1 cellular context compared by ENCODE assay signal in the genomic region with DNA sequence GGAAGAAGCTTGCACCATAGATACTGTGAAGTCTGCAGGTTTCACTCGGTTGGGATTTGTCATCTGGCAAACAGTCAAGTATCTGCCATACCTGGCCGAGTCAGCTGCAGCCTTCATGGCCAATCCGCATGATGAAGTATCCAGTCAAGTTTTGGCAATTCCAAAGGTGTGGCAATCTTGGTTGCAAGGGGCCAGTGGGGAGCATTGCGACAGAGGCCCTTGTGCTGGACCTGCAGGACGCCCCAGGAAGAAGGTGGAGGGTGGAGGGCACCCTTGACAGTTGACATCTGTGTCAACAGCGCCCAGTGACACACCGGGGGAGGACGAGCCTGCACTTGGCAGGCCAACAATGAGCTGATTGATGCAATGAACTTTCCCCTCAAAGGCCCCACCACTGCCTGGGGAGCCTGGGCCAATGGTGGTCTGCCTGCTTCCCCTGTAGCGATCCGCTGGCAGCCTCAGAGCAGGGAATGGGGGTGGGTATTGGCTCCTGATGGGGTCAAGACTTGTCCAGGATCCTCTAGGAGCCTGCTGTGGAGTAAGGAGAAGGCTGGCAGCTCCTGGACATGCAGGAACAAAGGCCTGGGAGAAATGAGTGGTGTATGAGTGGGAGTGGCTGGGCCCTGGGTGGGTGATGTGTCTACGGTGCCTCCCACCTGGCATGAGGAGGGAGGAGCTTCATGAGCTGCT.
A peak's percentile ranks its signal among the peaks of the same experiment; 100 is the strongest.
TF ChIP-seq lines count a peak whose summit lies in the region.

No MANE protein-coding gene starts in this region.

TF ChIP-seq in HepG2, 621 proteins besides CTCF, POLR2A, EP300 and RAD21 (continued from another document and continues in another):
- no peak for TF ChIP-seq BCLAF1 (IDR thresholded peaks at IDR 0.05)
- TF ChIP-seq TGIF2 (CRISPR knock-in tag; IDR thresholded peaks at IDR 0.05), result peak; percentile 99
- peak; percentile 75; the same call in 1 of the 2 replicates for TF ChIP-seq MYNN (CRISPR knock-in tag; IDR thresholded peaks at IDR 0.05; ENCODE audit: low read depth)
- TF ChIP-seq ELF1 (CRISPR knock-in tag; IDR thresholded peaks at IDR 0.05), result peak; percentile 78
- peak; percentile 99 for TF ChIP-seq GATAD2A (CRISPR knock-in tag; IDR thresholded peaks at IDR 0.05)
- no peak for TF ChIP-seq SOX6 (IDR thresholded peaks at IDR 0.05)
- peak; percentile 97 for TF ChIP-seq SOX6 (CRISPR knock-in tag; IDR thresholded peaks at IDR 0.05)
- TF ChIP-seq JARID2 (CRISPR knock-in tag; IDR thresholded peaks at IDR 0.05; ENCODE audit: insufficient replicate concordance), result no peak
- no peak for TF ChIP-seq MLXIP (CRISPR knock-in tag; IDR thresholded peaks at IDR 0.05; ENCODE audit: borderline replicate concordance)
- TF ChIP-seq ZNF20 (CRISPR knock-in tag; IDR thresholded peaks at IDR 0.05), result no peak
- no peak for TF ChIP-seq TBP (CRISPR knock-in tag; IDR thresholded peaks at IDR 0.05)
- no peak for TF ChIP-seq ZNF776 (CRISPR knock-in tag; IDR thresholded peaks at IDR 0.05)
- peak; percentile 70; the same call in 1 of the 2 replicates for TF ChIP-seq HOXA5 (CRISPR knock-in tag; IDR thresholded peaks at IDR 0.05)
- TF ChIP-seq PAXIP1 (CRISPR knock-in tag; conservative IDR thresholded peaks at IDR 0.05), result peak; percentile 96
- no peak for TF ChIP-seq EED (CRISPR knock-in tag; IDR thresholded peaks at IDR 0.05)
- no peak for TF ChIP-seq TERF1 (CRISPR knock-in tag; IDR thresholded peaks at IDR 0.05)
- no peak for TF ChIP-seq RNF2 (conservative IDR thresholded peaks at IDR 0.05; ENCODE audit: low read depth)
- TF ChIP-seq, protein P1, sequence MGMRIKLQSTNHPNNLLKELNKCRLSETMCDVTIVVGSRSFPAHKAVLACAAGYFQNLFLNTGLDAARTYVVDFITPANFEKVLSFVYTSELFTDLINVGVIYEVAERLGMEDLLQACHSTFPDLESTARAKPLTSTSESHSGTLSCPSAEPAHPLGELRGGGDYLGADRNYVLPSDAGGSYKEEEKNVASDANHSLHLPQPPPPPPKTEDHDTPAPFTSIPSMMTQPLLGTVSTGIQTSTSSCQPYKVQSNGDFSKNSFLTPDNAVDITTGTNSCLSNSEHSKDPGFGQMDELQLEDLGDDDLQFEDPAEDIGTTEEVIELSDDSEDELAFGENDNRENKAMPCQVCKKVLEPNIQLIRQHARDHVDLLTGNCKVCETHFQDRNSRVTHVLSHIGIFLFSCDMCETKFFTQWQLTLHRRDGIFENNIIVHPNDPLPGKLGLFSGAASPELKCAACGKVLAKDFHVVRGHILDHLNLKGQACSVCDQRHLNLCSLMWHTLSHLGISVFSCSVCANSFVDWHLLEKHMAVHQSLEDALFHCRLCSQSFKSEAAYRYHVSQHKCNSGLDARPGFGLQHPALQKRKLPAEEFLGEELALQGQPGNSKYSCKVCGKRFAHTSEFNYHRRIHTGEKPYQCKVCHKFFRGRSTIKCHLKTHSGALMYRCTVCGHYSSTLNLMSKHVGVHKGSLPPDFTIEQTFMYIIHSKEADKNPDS (CRISPR knock-in tag; IDR thresholded peaks at IDR 0.05), result no peak
- no peak for TF ChIP-seq HCFC1 (IDR thresholded peaks at IDR 0.05; ENCODE audit: low read depth, low read length)
- TF ChIP-seq ZFP82 (CRISPR knock-in tag; IDR thresholded peaks at IDR 0.05; ENCODE audit: borderline replicate concordance), result no peak
- TF ChIP-seq ZNF678 (CRISPR knock-in tag; IDR thresholded peaks at IDR 0.05), result no peak
- TF ChIP-seq SKI (IDR thresholded peaks at IDR 0.05; ENCODE audit: partially characterized antibody), result peak; percentile 79
- TF ChIP-seq, protein P2, sequence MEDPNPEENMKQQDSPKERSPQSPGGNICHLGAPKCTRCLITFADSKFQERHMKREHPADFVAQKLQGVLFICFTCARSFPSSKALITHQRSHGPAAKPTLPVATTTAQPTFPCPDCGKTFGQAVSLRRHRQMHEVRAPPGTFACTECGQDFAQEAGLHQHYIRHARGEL (CRISPR knock-in tag; IDR thresholded peaks at IDR 0.05), result no peak
- peak; percentile 94; the same call in 1 of the 2 replicates for TF ChIP-seq ARID2 (CRISPR knock-in tag; IDR thresholded peaks at IDR 0.05; ENCODE audit: borderline replicate concordance)
- TF ChIP-seq BCL6 (CRISPR knock-in tag; IDR thresholded peaks at IDR 0.05), result peak; percentile 88
- TF ChIP-seq MATR3 (CRISPR knock-in tag; IDR thresholded peaks at IDR 0.05), result no peak
- TF ChIP-seq THAP8 (CRISPR knock-in tag; IDR thresholded peaks at IDR 0.05; ENCODE audit: borderline replicate concordance), result no peak
- TF ChIP-seq ZNF460 (CRISPR knock-in tag; IDR thresholded peaks at IDR 0.05; ENCODE audit: borderline replicate concordance), result no peak; the same call in 1 of the 2 replicates
- TF ChIP-seq SP1 (IDR thresholded peaks at IDR 0.05), result no peak
- TF ChIP-seq SP1 (CRISPR knock-in tag; IDR thresholded peaks at IDR 0.05), result peak; percentile 49; the same call in 1 of the 2 replicates
- TF ChIP-seq MTF1 (CRISPR knock-in tag; IDR thresholded peaks at IDR 0.05), result no peak
- peak; percentile 66; the same call in 1 of the 2 replicates for TF ChIP-seq ZMYM2 (CRISPR knock-in tag; IDR thresholded peaks at IDR 0.05)
- TF ChIP-seq, protein P3, sequence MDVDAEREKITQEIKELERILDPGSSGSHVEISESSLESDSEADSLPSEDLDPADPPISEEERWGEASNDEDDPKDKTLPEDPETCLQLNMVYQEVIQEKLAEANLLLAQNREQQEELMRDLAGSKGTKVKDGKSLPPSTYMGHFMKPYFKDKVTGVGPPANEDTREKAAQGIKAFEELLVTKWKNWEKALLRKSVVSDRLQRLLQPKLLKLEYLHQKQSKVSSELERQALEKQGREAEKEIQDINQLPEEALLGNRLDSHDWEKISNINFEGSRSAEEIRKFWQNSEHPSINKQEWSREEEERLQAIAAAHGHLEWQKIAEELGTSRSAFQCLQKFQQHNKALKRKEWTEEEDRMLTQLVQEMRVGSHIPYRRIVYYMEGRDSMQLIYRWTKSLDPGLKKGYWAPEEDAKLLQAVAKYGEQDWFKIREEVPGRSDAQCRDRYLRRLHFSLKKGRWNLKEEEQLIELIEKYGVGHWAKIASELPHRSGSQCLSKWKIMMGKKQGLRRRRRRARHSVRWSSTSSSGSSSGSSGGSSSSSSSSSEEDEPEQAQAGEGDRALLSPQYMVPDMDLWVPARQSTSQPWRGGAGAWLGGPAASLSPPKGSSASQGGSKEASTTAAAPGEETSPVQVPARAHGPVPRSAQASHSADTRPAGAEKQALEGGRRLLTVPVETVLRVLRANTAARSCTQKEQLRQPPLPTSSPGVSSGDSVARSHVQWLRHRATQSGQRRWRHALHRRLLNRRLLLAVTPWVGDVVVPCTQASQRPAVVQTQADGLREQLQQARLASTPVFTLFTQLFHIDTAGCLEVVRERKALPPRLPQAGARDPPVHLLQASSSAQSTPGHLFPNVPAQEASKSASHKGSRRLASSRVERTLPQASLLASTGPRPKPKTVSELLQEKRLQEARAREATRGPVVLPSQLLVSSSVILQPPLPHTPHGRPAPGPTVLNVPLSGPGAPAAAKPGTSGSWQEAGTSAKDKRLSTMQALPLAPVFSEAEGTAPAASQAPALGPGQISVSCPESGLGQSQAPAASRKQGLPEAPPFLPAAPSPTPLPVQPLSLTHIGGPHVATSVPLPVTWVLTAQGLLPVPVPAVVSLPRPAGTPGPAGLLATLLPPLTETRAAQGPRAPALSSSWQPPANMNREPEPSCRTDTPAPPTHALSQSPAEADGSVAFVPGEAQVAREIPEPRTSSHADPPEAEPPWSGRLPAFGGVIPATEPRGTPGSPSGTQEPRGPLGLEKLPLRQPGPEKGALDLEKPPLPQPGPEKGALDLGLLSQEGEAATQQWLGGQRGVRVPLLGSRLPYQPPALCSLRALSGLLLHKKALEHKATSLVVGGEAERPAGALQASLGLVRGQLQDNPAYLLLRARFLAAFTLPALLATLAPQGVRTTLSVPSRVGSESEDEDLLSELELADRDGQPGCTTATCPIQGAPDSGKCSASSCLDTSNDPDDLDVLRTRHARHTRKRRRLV (CRISPR knock-in tag; IDR thresholded peaks at IDR 0.05), result 0 out of 2 replicates have a peak, but pooled peaks have one; percentile 23
- TF ChIP-seq HNRNPL (IDR thresholded peaks at IDR 0.05; ENCODE audit: low read depth, low read length), result peak; percentile 97
